22 cellular contexts compared by ENCODE assay signal in genomic region chr7:106643189-106643588, GRCh38. TPM values are rescaled to one million over a fixed set of nuclear protein-coding genes. Genes with fewer than 3 reads are reported as not detected.
DNase-seq lines count a peak whose midpoint lies in the region; ATAC-seq, FAIRE-seq and TF ChIP-seq lines count a peak whose summit lies in the region.
"Had no signal": no experiment of that assay in that cellular context is flagged by ENCODE, and none has a peak within 500 bp of the region (broad histone marks: within the 10 kb centered on the region; RNA-seq: fewer than 3 reads in every experiment).

No MANE protein-coding gene starts in this region.

- POLR2A ChIA-PET in SK-N-SH (lab: Yijun Ruan, JAX) = no interaction called here
- POLR2A ChIA-PET in activated CD4-positive, alpha-beta T cell treated with anti-CD3 and anti-CD28 coated beads for 36 hours (lab: Charles Lee) = no interaction called here

- H3K27me3 Mint-ChIP-seq in glutamatergic neuron (ENCODE audit: unreplicated experiment) = no peaks in the 10 kb centered on the region
- H3K27me3 Mint-ChIP-seq in activated CD4-positive, alpha-beta T cell treated with anti-CD3 and anti-CD28 coated beads for 36 hours = peaks cover 3% of the 10 kb centered on the region
- H3K27me3 Mint-ChIP-seq: IgD-negative memory B cell had no signal

- no peak for TF ChIP-seq CTCF in SK-N-SH (IDR thresholded peaks at IDR 0.05)
- no peak for TF ChIP-seq CTCF in glutamatergic neuron (IDR thresholded peaks at IDR 0.05; ENCODE audit: partially characterized antibody, unreplicated experiment)

- no peaks in the 10 kb centered on the region for H3K79me2 ChIP-seq in SK-N-SH (ENCODE audit: insufficient read depth)

- CTCF ChIA-PET in SK-N-SH (lab: Yijun Ruan, JAX) = interaction anchor here (1.1 to 5.7 kb wide), 3 partner anchors 11 to 467 kb away, joined by 3 to 54 read pairs (median 4); partner anchors contain the start of gene CCDC71L
- CTCF ChIA-PET in activated CD4-positive, alpha-beta T cell treated with anti-CD3 and anti-CD28 coated beads for 36 hours (lab: Charles Lee) = interaction anchor here (0.8 to 1.2 kb wide), 2 partner anchors 14 to 15 kb away, joined by 3 read pairs; no protein-coding TSS in a partner anchor

- TF ChIP-seq EP300 in SK-N-SH (IDR thresholded peaks at IDR 0.05; ENCODE audit: borderline replicate concordance in 1 of 2, low read depth in 1 of 2, low read length in 1 of 2) = no peak

- WGBS in SK-N-SH (ENCODE audit: low lambda C conversion rate) = 54% methylated on average over 2 of the region's 2 CpGs

- no peaks in the 10 kb centered on the region for H3K27me3 ChIP-seq in SK-N-SH (ENCODE audit: insufficient read depth)
- H3K27me3 ChIP-seq in MG63 = no peaks in the 10 kb centered on the region

- no peak for DNase-seq in SK-N-SH
- DNase-seq in glutamatergic neuron = no peak
- DNase-seq in activated CD4-positive, alpha-beta T cell treated with anti-CD3 and anti-CD28 coated beads for 36 hours = no peak
- DNase-seq in MG63 = no peak
- no peak for DNase-seq in NCI-H1092 (lab: John Stamatoyannopoulos, UW)
- DNase-seq: AML-193; Calu3; CD4-positive, alpha-beta memory T cell; DMS79 treated with DMSO at 0.1 percent for 48 hours; EL; HCEC 1CT had no signal

- peaks cover 0 to 3% of the 10 kb centered on the region in 2 experiments; a peak in 1 of 4 replicates for H3K4me1 ChIP-seq in SK-N-SH (ENCODE audit: control insufficient read depth in 1 of 2, insufficient read depth in 2 of 2, low read depth in 1 of 2, low read length in 1 of 2)
- H3K4me1 ChIP-seq: A549 had no signal

- H3F3A ChIP-seq in SK-N-SH (replicated peaks; ENCODE audit: insufficient read depth) = no peaks in the 10 kb centered on the region

- no peaks in the 10 kb centered on the region for H3K9me2 ChIP-seq in SK-N-SH

- H3K36me3 ChIP-seq in SK-N-SH (replicated peaks in 1 of 2; ENCODE audit: control insufficient read depth in 1 of 2, insufficient read depth in 2 of 2, low read length in 1 of 2) = no peaks in the 10 kb centered on the region
- no peaks in the 10 kb centered on the region for H3K36me3 ChIP-seq in MG63

- ATAC-seq in SK-N-SH treated with all-trans-retinoic acid at 6 μM for 48 hours (no peak), HG02885 (IDR thresholded peaks at IDR 0.05; ENCODE audit: poor library complexity, unreplicated experiment) (no peak)
- no peak for ATAC-seq in activated CD4-positive, alpha-beta T cell treated with anti-CD3 and anti-CD28 coated beads for 36 hours
- ATAC-seq: A549, GM12878, GM23338 had no signal

- H3K4me3 Mint-ChIP-seq in glutamatergic neuron (ENCODE audit: unreplicated experiment) = peak overlapping the region; percentile 37
- H3K4me3 Mint-ChIP-seq in activated CD4-positive, alpha-beta T cell treated with anti-CD3 and anti-CD28 coated beads for 36 hours = no peak overlapping the region
- H3K4me3 Mint-ChIP-seq: CD4-positive, alpha-beta memory T cell; GM23338; IgD-negative memory B cell had no signal

- no peak overlapping the region for H3K9ac ChIP-seq in SK-N-SH

- H3K9me3 Mint-ChIP-seq in glutamatergic neuron (ENCODE audit: unreplicated experiment) = peaks cover 4% of the 10 kb centered on the region
- H3K9me3 Mint-ChIP-seq in activated CD4-positive, alpha-beta T cell treated with anti-CD3 and anti-CD28 coated beads for 36 hours (ENCODE audit: low read depth) = no peaks in the 10 kb centered on the region
- H3K9me3 Mint-ChIP-seq: GM23338, IgD-negative memory B cell had no signal

- peaks cover 13% of the 10 kb centered on the region for H3K4me1 Mint-ChIP-seq in glutamatergic neuron (ENCODE audit: low read depth, unreplicated experiment)
- no peaks in the 10 kb centered on the region for H3K4me1 Mint-ChIP-seq in activated CD4-positive, alpha-beta T cell treated with anti-CD3 and anti-CD28 coated beads for 36 hours
- H3K4me1 Mint-ChIP-seq: CD4-positive, alpha-beta memory T cell; GM23338 had no signal

- H3K9me3 ChIP-seq in SK-N-SH (0 out of 2 replicates have a peak, but pooled peaks cover 3% of the 10 kb centered on the region), MG63 (no peaks in the 10 kb centered on the region)
- H3K9me3 ChIP-seq: A549 had no signal

- H3K27ac Mint-ChIP-seq in glutamatergic neuron (ENCODE audit: unreplicated experiment) = peak overlapping the region; percentile 86
- no peak overlapping the region for H3K27ac Mint-ChIP-seq in activated CD4-positive, alpha-beta T cell treated with anti-CD3 and anti-CD28 coated beads for 36 hours
- H3K27ac Mint-ChIP-seq: CD4-positive, alpha-beta memory T cell; GM23338; IgD-negative memory B cell had no signal

- no peak overlapping the region for H3K27ac ChIP-seq in SK-N-SH (ENCODE audit: low read depth in 2 of 2, low read length in 1 of 2)
- H3K27ac ChIP-seq: 22Rv1, A549, C4-2B had no signal

- H3K4me3 ChIP-seq in SK-N-SH (ENCODE audit: low read depth in 2 of 2, low read length in 1 of 2) (no peak overlapping the region), MG63 (no peak overlapping the region)
- H3K4me3 ChIP-seq: A549, GM12878, GM23338 had no signal

- no peaks in the 10 kb centered on the region for H4K20me1 ChIP-seq in SK-N-SH (ENCODE audit: insufficient read depth)

- H2AFZ ChIP-seq in SK-N-SH (ENCODE audit: low read depth) = no peak overlapping the region
- H2AFZ ChIP-seq: GM23338 had no signal

- H3K4me2 ChIP-seq in SK-N-SH = no peak overlapping the region
- H3K4me2 ChIP-seq: A549, GM23338 had no signal

- intact Hi-C loops in activated CD4-positive, alpha-beta T cell treated with anti-CD3 and anti-CD28 coated beads for 36 hours (cut with DNase I, micrococcal nuclease) = no loop called here

- FAIRE-seq in endometrium (lab: Jason Lieb, UNC) = peak; percentile 35
- FAIRE-seq: A549, GM12878, H54, HTR-8/SVneo had no signal

- peaks cover 9% of the 10 kb centered on the region for H3K36me3 Mint-ChIP-seq in glutamatergic neuron (ENCODE audit: unreplicated experiment)
- no peaks in the 10 kb centered on the region for H3K36me3 Mint-ChIP-seq in activated CD4-positive, alpha-beta T cell treated with anti-CD3 and anti-CD28 coated beads for 36 hours (ENCODE audit: low read depth)
- H3K36me3 Mint-ChIP-seq: CD4-positive, alpha-beta memory T cell had no signal

- no peak for TF ChIP-seq RAD21 in SK-N-SH (IDR thresholded peaks at IDR 0.05; ENCODE audit: low read length)

TF ChIP-seq in SK-N-SH treated with all-trans-retinoic acid at 6 μM for 48 hours, 23 proteins besides CTCF, POLR2A, EP300 and RAD21:
- TF ChIP-seq ISL1 (CRISPR knock-in tag; IDR thresholded peaks at IDR 0.05) (peak; percentile 40; the same call in 1 of the 2 replicates), ZFP30 (CRISPR knock-in tag; IDR thresholded peaks at IDR 0.05) (no peak)

TF ChIP-seq in SK-N-SH, 30 proteins besides CTCF, POLR2A, EP300 and RAD21 (continues in another document):
- TF ChIP-seq RFX5 (IDR thresholded peaks at IDR 0.05; ENCODE audit: low read length) (no peak), SIN3A (IDR thresholded peaks at IDR 0.05; ENCODE audit: borderline replicate concordance, low read depth, low read length) (no peak), CHD2 (IDR thresholded peaks at IDR 0.05; ENCODE audit: low read length, partially characterized antibody) (no peak), MEF2A (IDR thresholded peaks at IDR 0.05; ENCODE audit: borderline replicate concordance, low read depth) (no peak), EZH2phosphoT487 (IDR thresholded peaks at IDR 0.05; ENCODE audit: borderline replicate concordance, low read depth) (no peak), REST (IDR thresholded peaks at IDR 0.05; ENCODE audit: low read depth, low read length) (no peak), RXRA (IDR thresholded peaks at IDR 0.05; ENCODE audit: borderline replicate concordance, low read depth) (no peak), FOSL2 (IDR thresholded peaks at IDR 0.05; ENCODE audit: borderline replicate concordance, low read depth) (no peak), JUND (IDR thresholded peaks at IDR 0.05) (no peak), SMC3 (IDR thresholded peaks at IDR 0.05; ENCODE audit: low read depth, low read length) (no peak)
- TF ChIP-seq, protein P1, sequence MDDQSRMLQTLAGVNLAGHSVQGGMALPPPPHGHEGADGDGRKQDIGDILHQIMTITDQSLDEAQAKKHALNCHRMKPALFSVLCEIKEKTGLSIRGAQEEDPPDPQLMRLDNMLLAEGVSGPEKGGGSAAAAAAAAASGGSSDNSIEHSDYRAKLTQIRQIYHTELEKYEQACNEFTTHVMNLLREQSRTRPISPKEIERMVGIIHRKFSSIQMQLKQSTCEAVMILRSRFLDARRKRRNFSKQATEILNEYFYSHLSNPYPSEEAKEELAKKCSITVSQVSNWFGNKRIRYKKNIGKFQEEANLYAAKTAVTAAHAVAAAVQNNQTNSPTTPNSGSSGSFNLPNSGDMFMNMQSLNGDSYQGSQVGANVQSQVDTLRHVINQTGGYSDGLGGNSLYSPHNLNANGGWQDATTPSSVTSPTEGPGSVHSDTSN (IDR thresholded peaks at IDR 0.05) = no peak

RNA-seq across cellular contexts. Expression of gene CCDC71L, which starts 17.8 kb away (rescaled TPM):
- polyA plus RNA-seq in SK-N-SH (2012; rRNA removed) = 25.8 and 30.0 TPM in 2 replicates
- polyA plus RNA-seq in SK-N-SH (2012; cell fraction: cytosol; rRNA removed) = 27.8 and 31.4 TPM in 2 replicates
- 20.5 and 20.6 TPM in 2 replicates for polyA plus RNA-seq in SK-N-SH (2012; cell fraction: nucleus; rRNA removed)
- total RNA-seq in glutamatergic neuron (ENCODE audit: unreplicated experiment) = 38.9 TPM
- total RNA-seq in activated CD4-positive, alpha-beta T cell treated with anti-CD3 and anti-CD28 coated beads for 36 hours = 10 to 100 TPM; 16.0 to 18.6 TPM
- total RNA-seq in MG63 (2014; rRNA removed; shearing (Covaris generic); ENCODE audit: low replicate concordance) = 11.0 and 16.5 TPM in 2 replicates
